8 cellular contexts compared by ENCODE assay signal in the genomic region with DNA sequence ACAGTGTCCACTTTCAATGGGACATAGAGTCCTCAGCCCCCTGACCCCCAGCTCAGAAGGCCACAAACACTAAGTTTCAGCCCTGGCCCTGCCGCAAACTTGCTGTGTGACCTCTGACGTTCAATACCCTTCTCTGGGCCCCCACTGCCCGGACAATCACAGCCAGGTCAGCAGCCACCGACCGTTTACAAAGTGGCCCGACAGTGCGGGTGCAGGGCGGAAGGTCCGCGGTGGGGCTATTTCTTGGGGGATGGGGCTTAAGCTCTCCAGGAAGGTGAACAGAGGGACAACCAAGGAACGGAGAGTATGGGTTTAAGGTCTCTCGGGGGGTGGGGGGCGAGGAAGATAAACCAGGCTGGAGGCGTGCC. TPM values are rescaled to one million over a fixed set of nuclear protein-coding genes. Genes with fewer than 3 reads are reported as not detected.
DNase-seq lines count a peak whose midpoint lies in the region; ATAC-seq and TF ChIP-seq lines count a peak whose summit lies in the region.

No MANE protein-coding gene starts in this region.

- ATAC-seq in naive thymus-derived CD4-positive, alpha-beta T cell = no peak
- ATAC-seq in GM21717 (IDR thresholded peaks at IDR 0.05; ENCODE audit: unreplicated experiment) (no peak), GM19397 (IDR thresholded peaks at IDR 0.05; ENCODE audit: unreplicated experiment) (no peak)

- peaks cover 79% of the 10 kb centered on the region for H3K79me2 ChIP-seq in MM.1S (ENCODE audit: low read length)

- POLR2A ChIA-PET in naive thymus-derived CD4-positive, alpha-beta T cell (lab: Charles Lee) = interaction anchor here (0.6 to 4.1 kb wide), 7 partner anchors 10 to 563 kb away, joined by 3 to 40 read pairs (median 4); partner anchors contain the start of gene MED26

- intact Hi-C loops in naive thymus-derived CD4-positive, alpha-beta T cell (cut with micrococcal nuclease) = loop anchor here in 1 of 2 donors (1.0 to 2.0 kb wide), 2 partner anchors 187 to 823 kb away; no protein-coding TSS in a partner anchor

- no peak for DNase-seq in AG09309 (ENCODE audit: low read depth)
- DNase-seq in MM.1S = no peak
- no peak for DNase-seq in coronary artery (ENCODE audit: low spot score)
- no peak for DNase-seq in naive thymus-derived CD4-positive, alpha-beta T cell
- DNase-seq in NK-92 (lab: John Stamatoyannopoulos, UW; ENCODE audit: unreplicated experiment) = no peak
- no peak for DNase-seq in AG08395 (ENCODE audit: low spot score)

- H3K9me3 ChIP-seq in MM.1S (replicated peaks; ENCODE audit: insufficient read depth, low read length) = no peaks in the 10 kb centered on the region
- no peaks in the 10 kb centered on the region for H3K9me3 ChIP-seq in naive thymus-derived CD4-positive, alpha-beta T cell (ENCODE audit: control insufficient read depth in 2 of 3, low read length in 3 of 3)

- CTCF ChIA-PET in naive thymus-derived CD4-positive, alpha-beta T cell (lab: Charles Lee) = no interaction called here

- H3K27ac ChIP-seq in MM.1S (ENCODE audit: low read length) (peak overlapping the region; percentile 70; the same call in 1 of the 2 replicates), coronary artery (peak overlapping the region; percentile 62 to 96)
- H3K27ac ChIP-seq in naive thymus-derived CD4-positive, alpha-beta T cell (ENCODE audit: low read depth, low read length) = peak overlapping the region; percentile 91

- H3K4me1 ChIP-seq in MM.1S (ENCODE audit: low read length) = peaks cover 20% of the 10 kb centered on the region
- peaks cover 19 to 30% of the 10 kb centered on the region in 2 donors for H3K4me1 ChIP-seq in naive thymus-derived CD4-positive, alpha-beta T cell (ENCODE audit: control insufficient read depth in 2 of 2, insufficient read depth in 2 of 2, low read length in 2 of 2)

- H3K4me1 Mint-ChIP-seq in naive thymus-derived CD4-positive, alpha-beta T cell = peaks cover 22 to 55% (median 46%) of the 10 kb centered on the region in 7 donors

- peak overlapping the region; percentile 96 to 99 (median 98) for H3K27ac Mint-ChIP-seq in naive thymus-derived CD4-positive, alpha-beta T cell

- H3K36me3 ChIP-seq in MM.1S (replicated peaks; ENCODE audit: insufficient read depth, low read length) = no peaks in the 10 kb centered on the region; the same call in 1 of the 2 replicates
- H3K36me3 ChIP-seq in naive thymus-derived CD4-positive, alpha-beta T cell (ENCODE audit: control insufficient read depth in 2 of 3, insufficient read depth in 3 of 3, low read length in 3 of 3) = peaks cover 6 to 45% (median 7%) of the 10 kb centered on the region in 3 experiments

- peaks cover 18% of the 10 kb centered on the region for H3F3A ChIP-seq in MM.1S (ENCODE audit: insufficient read depth, low read length)

- peak overlapping the region; percentile 86 for H3K4me2 ChIP-seq in MM.1S (ENCODE audit: low read depth, low read length)

- peak overlapping the region; percentile 88 to 100 (median 98) for H3K4me3 Mint-ChIP-seq in naive thymus-derived CD4-positive, alpha-beta T cell

- no peaks in the 10 kb centered on the region for H3K9me2 ChIP-seq in MM.1S (replicated peaks; ENCODE audit: insufficient read depth, low read length)

- H3K4me3 ChIP-seq in AG09309 (ENCODE audit: control insufficient read depth, low read depth, low read length) (peak overlapping the region; percentile 70), MM.1S (ENCODE audit: low read length) (peak overlapping the region; percentile 97), coronary artery (peak overlapping the region; percentile 86)
- peak overlapping the region; percentile 74 for H3K4me3 ChIP-seq in naive thymus-derived CD4-positive, alpha-beta T cell (ENCODE audit: low read length)

- H2AFZ ChIP-seq in MM.1S (ENCODE audit: low read length) = no peak overlapping the region

- no peaks in the 10 kb centered on the region for H3K27me3 ChIP-seq in MM.1S (replicated peaks; ENCODE audit: insufficient read depth, low read length)
- no peaks in the 10 kb centered on the region for H3K27me3 ChIP-seq in naive thymus-derived CD4-positive, alpha-beta T cell (ENCODE audit: control insufficient read depth in 2 of 2, insufficient read depth in 2 of 2, low read length in 2 of 2)

- H3K27me3 Mint-ChIP-seq in naive thymus-derived CD4-positive, alpha-beta T cell = peaks cover 0 to 24% (median 0%) of the 10 kb centered on the region in 5 donors

- TF ChIP-seq CTCF in AG09309 (IDR thresholded peaks at IDR 0.05; ENCODE audit: control insufficient read depth, insufficient read depth, low read depth, low read length, missing control alignments) = no peak
- no peak for TF ChIP-seq CTCF in MM.1S (IDR thresholded peaks at IDR 0.05; ENCODE audit: low read length)
- no peak for TF ChIP-seq CTCF in coronary artery (IDR thresholded peaks at IDR 0.05)

- no peaks in the 10 kb centered on the region for H3K9me3 Mint-ChIP-seq in naive thymus-derived CD4-positive, alpha-beta T cell

- peak overlapping the region; percentile 77 for H3K9ac ChIP-seq in MM.1S (ENCODE audit: low read length)

- peaks cover 14% of the 10 kb centered on the region; the same call in 1 of the 2 replicates for H4K20me1 ChIP-seq in MM.1S (ENCODE audit: insufficient read depth, low read length)

- peaks cover 0 to 30% (median 10%) of the 10 kb centered on the region in 5 donors for H3K36me3 Mint-ChIP-seq in naive thymus-derived CD4-positive, alpha-beta T cell

RNA-seq across cellular contexts. Expression of gene SMIM7, which starts 0.5 kb away (rescaled TPM):
- total RNA-seq in naive thymus-derived CD4-positive, alpha-beta T cell = 100 to 1,000 TPM in 2 of 5 experiments, 10 to 100 TPM in 3; 56.9 to 108 (median 78.5) TPM
- polyA plus RNA-seq in naive thymus-derived CD4-positive, alpha-beta T cell = 10 to 100 TPM; 65.1 to 81.9 TPM

RNA-seq across cellular contexts. Expression of gene TMEM38A, which starts 1.5 kb away (rescaled TPM):
- total RNA-seq in naive thymus-derived CD4-positive, alpha-beta T cell = 1 to 10 TPM in 1 of 5 experiments, under 1 TPM in 4; 0.53 to 1.4 (median 0.76) TPM
- polyA plus RNA-seq in naive thymus-derived CD4-positive, alpha-beta T cell = under 1 TPM; 0.27 to 0.36 TPM

RNA-seq across cellular contexts. Expression of gene MED26, which starts 31.4 kb away (rescaled TPM):
- 10 to 100 TPM; 14.2 to 34.3 (median 17.4) TPM for total RNA-seq in naive thymus-derived CD4-positive, alpha-beta T cell
- 1 to 10 TPM; 3.3 to 5.3 TPM for polyA plus RNA-seq in naive thymus-derived CD4-positive, alpha-beta T cell
